8 cellular contexts compared by ENCODE assay signal in genomic region chr20:24164360-24164759, GRCh38.
DNase-seq lines count a peak whose midpoint lies in the region; ATAC-seq, FAIRE-seq and TF ChIP-seq lines count a peak whose summit lies in the region.

No MANE protein-coding gene starts in this region.

- TF ChIP-seq CTCF in PC-9 (conservative IDR thresholded peaks at IDR 0.05) (peak; percentile 41), H1 (IDR thresholded peaks at IDR 0.05; ENCODE audit: control extremely low read depth in 1 of 3, insufficient read depth in 1 of 3, low read depth in 1 of 3, low read length in 3 of 3) (peak; percentile 62 to 74 (median 64))

- FAIRE-seq in H1 (lab: Jason Lieb, UNC) (peak; percentile 39), GM19239 (lab: Jason Lieb, UNC) (no peak)

- no peaks in the 10 kb centered on the region for H3K9me2 ChIP-seq in PC-9 (ENCODE audit: insufficient read depth)

- no peak overlapping the region for H3K9ac ChIP-seq in H1 (replicated peaks in 1 of 4; ENCODE audit: extremely low read depth in 1 of 4, low read depth in 3 of 4, low read length in 3 of 4)

- H4K20me1 ChIP-seq in PC-9 (ENCODE audit: insufficient read depth), result no peaks in the 10 kb centered on the region
- H4K20me1 ChIP-seq in H1 (replicated peaks in 1 of 2; ENCODE audit: control insufficient read depth in 1 of 2, insufficient read depth in 2 of 2, low read length in 2 of 2), result no peaks in the 10 kb centered on the region

- H3K18ac ChIP-seq in H1 (ENCODE audit: extremely low read depth, low read length), result no peak overlapping the region

- H4K5ac ChIP-seq in H1 (ENCODE audit: insufficient read length, low read depth, low read length), result no peak overlapping the region

- H3K79me2 ChIP-seq in PC-9 (ENCODE audit: low read depth), result no peaks in the 10 kb centered on the region
- H3K79me2 ChIP-seq in H1 (ENCODE audit: control insufficient read depth in 1 of 2, insufficient read depth in 2 of 2, low read length in 2 of 2), result no peaks in the 10 kb centered on the region

- no peak overlapping the region for H3K23ac ChIP-seq in H1 (ENCODE audit: insufficient read length)

- H3K14ac ChIP-seq in H1 (ENCODE audit: insufficient read length), result no peak overlapping the region

- POLR2A ChIA-PET in PC-9 (lab: Charles Lee; ENCODE audit: unreplicated experiment) (no interaction called here), H1 (lab: Charles Lee; ENCODE audit: partially characterized antibody) (no interaction called here)

- H3K4me3 ChIP-seq in PC-9, result no peak overlapping the region
- no peak overlapping the region for H3K4me3 ChIP-seq in H1 (ENCODE audit: extremely low read depth in 1 of 4, insufficient read depth in 2 of 4, low read depth in 3 of 4, low read length in 4 of 4)

- H2BK20ac ChIP-seq in H1 (ENCODE audit: low read length), result no peak overlapping the region

- H3K9me3 ChIP-seq in PC-9 (ENCODE audit: insufficient read depth, low read depth) (peaks cover 15% of the 10 kb centered on the region), H1 (ENCODE audit: insufficient read depth in 2 of 2, low read depth in 1 of 2, low read length in 1 of 2) (no peaks in the 10 kb centered on the region)

- intact Hi-C loops in PC-9 (cut with micrococcal nuclease; ENCODE audit: unreplicated experiment), result loop anchor here (1.0 to 10.0 kb wide), 3 partner anchors 62 to 620 kb away; no protein-coding TSS in a partner anchor

- H2BK15ac ChIP-seq in H1 (ENCODE audit: low read length), result no peak overlapping the region

- H3F3A ChIP-seq in PC-9 (ENCODE audit: insufficient read depth, low read depth), result peaks cover 20% of the 10 kb centered on the region

- no peaks in the 10 kb centered on the region for H3K79me1 ChIP-seq in H1 (ENCODE audit: low read depth, low read length)

- H2AK5ac ChIP-seq in H1 (ENCODE audit: low read depth, low read length), result no peak overlapping the region

- H3K4ac ChIP-seq in H1 (replicated peaks; ENCODE audit: insufficient read length, low read depth, low read length), result no peak overlapping the region

- CTCF ChIA-PET in PC-9 (lab: Charles Lee) (no interaction called here), H1 (lab: Charles Lee; ENCODE audit: partially characterized antibody) (interaction anchor here (0.9 to 9.0 kb wide), 6 partner anchors 9 to 150 kb away, joined by 3 to 89 read pairs (median 4); no protein-coding TSS in a partner anchor)

- H3K23me2 ChIP-seq in H1 (ENCODE audit: low read depth, low read length), result no peaks in the 10 kb centered on the region

- no peak for TF ChIP-seq POLR2A in H1 (IDR thresholded peaks at IDR 0.05; ENCODE audit: control extremely low read depth in 1 of 2, low read depth in 2 of 2, low read length in 2 of 2)

- H3K4me1 ChIP-seq in PC-9 (replicated peaks; ENCODE audit: insufficient read depth) (peaks cover 27% of the 10 kb centered on the region), H1 (replicated peaks in 1 of 4; ENCODE audit: control insufficient read depth in 3 of 4, insufficient read depth in 4 of 4, low read length in 3 of 4) (peaks cover 0 to 4% (median 2%) of the 10 kb centered on the region in 4 experiments; a peak in 5 of 7 replicates)

- H3K36me3 ChIP-seq in PC-9 (ENCODE audit: low read depth) (no peaks in the 10 kb centered on the region), H1 (ENCODE audit: control insufficient read depth in 2 of 4, insufficient read depth in 4 of 4, low read length in 3 of 4) (no peaks in the 10 kb centered on the region)

- no peak overlapping the region for H2BK12ac ChIP-seq in H1 (ENCODE audit: low read depth, low read length)

- no TSS peak for BruUV-seq in PC-9 (replicated peaks; lab: Mats Ljungman, UMichigan)

- H3K27me3 ChIP-seq in PC-9 (ENCODE audit: insufficient read depth, low read depth) (no peaks in the 10 kb centered on the region), H1 (replicated peaks in 1 of 4; ENCODE audit: control insufficient read depth in 3 of 4, extremely low read depth in 1 of 4, insufficient read depth in 3 of 4, low read length in 3 of 4) (peaks cover 0 to 1% (median 0%) of the 10 kb centered on the region in 4 experiments; a peak in 2 of 7 replicates)

- H2BK120ac ChIP-seq in H1 (replicated peaks; ENCODE audit: low read depth, low read length), result no peak overlapping the region

- peak; percentile 80 to 84 for TF ChIP-seq RAD21 in H1 (IDR thresholded peaks at IDR 0.05 in 1 of 2, conservative IDR thresholded peaks at IDR 0.05 in 1 of 2; ENCODE audit: low read depth in 2 of 2, low read length in 2 of 2)

- no peak overlapping the region for H4K8ac ChIP-seq in H1 (ENCODE audit: extremely low read depth, insufficient read depth, low read length)

- H3K4me2 ChIP-seq in PC-9, result no peak overlapping the region
- no peak overlapping the region for H3K4me2 ChIP-seq in H1 (ENCODE audit: insufficient read depth in 1 of 2, low read depth in 2 of 2, low read length in 2 of 2)

- H3K27ac ChIP-seq in PC-9 (peak overlapping the region; percentile 63; the same call in 1 of the 2 replicates), H1 (ENCODE audit: low read depth, low read length) (no peak overlapping the region)

- DNase-seq in activated CD4-positive, alpha-beta T cell treated with anti-CD3 and anti-CD28 coated beads for 24 hours (ENCODE audit: low read depth in 2 of 2), result peak; percentile 15
- no peak for DNase-seq in activated CD4-positive, alpha-beta T cell treated with anti-CD3 and anti-CD28 coated beads for 1 hour
- DNase-seq in PC-9 (peak in 1 of 2 experiments; percentile 28), H1 (ENCODE audit: low read depth in 1 of 2, low spot score in 2 of 2) (peak in 1 of 2 experiments; percentile 81), hepatic stellate cell (ENCODE audit: low spot score) (no peak), GM19239 (ENCODE audit: insufficient read length, low spot score) (no peak)
- DNase-seq in stimulated activated CD4-positive, alpha-beta T cell treated with anti-CD3 and anti-CD28 coated beads, Interleukin-2, amount 100 ng/mL, for 48 hours, result peak; percentile 27 to 32

- TF ChIP-seq EP300 in H1 (IDR thresholded peaks at IDR 0.05; ENCODE audit: borderline replicate concordance in 1 of 2, low read depth in 2 of 2, low read length in 2 of 2), result no peak

- H3K56ac ChIP-seq in H1 (replicated peaks; ENCODE audit: insufficient read length, low read depth, low read length), result no peak overlapping the region

- H2AFZ ChIP-seq in PC-9 (no peak overlapping the region), H1 (ENCODE audit: low read length) (no peak overlapping the region)

- WGBS in H1 (ENCODE audit: extremely low coverage in 1 of 2, insufficient coverage in 1 of 2, insufficient read length in 1 of 2, insufficient replicate concordance in 2 of 2, low coverage in 1 of 2, low lambda C conversion rate in 2 of 2, missing lambda C conversion rate in 1 of 2), 2 experiments, result 34% methylated on average over 5 of the region's 5 CpGs; no CpG with 5 or more reads in 1 of the 2 experiments

- H2BK5ac ChIP-seq in H1 (ENCODE audit: low read depth, low read length), result no peak overlapping the region

- no peak overlapping the region for H4K91ac ChIP-seq in H1 (replicated peaks; ENCODE audit: insufficient read length, low read length)

- no peak for ATAC-seq in HG02678 (IDR thresholded peaks at IDR 0.05; ENCODE audit: unreplicated experiment)

TF ChIP-seq in H1, 55 proteins besides CTCF, POLR2A, EP300 and RAD21:
- TF ChIP-seq BACH1 (IDR thresholded peaks at IDR 0.05; ENCODE audit: low read length), result no peak
- no peak for TF ChIP-seq JUND (IDR thresholded peaks at IDR 0.05; ENCODE audit: low read length)
- 0 out of 2 replicates have a peak, but pooled peaks have one; percentile 15 for TF ChIP-seq TEAD4 (IDR thresholded peaks at IDR 0.05; ENCODE audit: low read depth, low read length)
- no peak for TF ChIP-seq CBX8 (IDR thresholded peaks at IDR 0.05; ENCODE audit: borderline replicate concordance, low read depth, low read length)
- no peak for TF ChIP-seq RNF2 (IDR thresholded peaks at IDR 0.05; ENCODE audit: borderline replicate concordance, low read depth, low read length, missing control alignments, poor library complexity, severe bottlenecking)
TF ChIP-seq in H1: peak in this region for 1.

Comparison
In these comparisons a context has a peak if more than half of its experiments do, and no peak if none do; other contexts are left out.
1. DNase-seq: peak in activated CD4-positive, alpha-beta T cell treated with anti-CD3 and anti-CD28 coated beads for 24 hours (2 of 2) and stimulated activated CD4-positive, alpha-beta T cell treated with anti-CD3 and anti-CD28 coated beads, Interleukin-2, amount 100 ng/mL, for 48 hours (2 of 2); none in activated CD4-positive, alpha-beta T cell treated with anti-CD3 and anti-CD28 coated beads for 1 hour (single experiment), hepatic stellate cell (single experiment) and GM19239 (single experiment).